ENCODE assay signal across 7 cellular contexts in genomic region chr9:83649080-83649479, GRCh38. TPM values are rescaled to one million over a fixed set of nuclear protein-coding genes. Genes with fewer than 3 reads are reported as not detected.
DNase-seq lines count a peak whose midpoint lies in the region; ATAC-seq and TF ChIP-seq lines count a peak whose summit lies in the region.

No MANE protein-coding gene starts in this region.

- CTCF ChIA-PET in PC-9 (lab: Charles Lee), result interaction anchor here (0.5 to 0.7 kb wide), 3 partner anchors 18 to 547 kb away, joined by 4 to 6 read pairs (median 4); partner anchors contain the start of gene IDNK

- H3K4me1 ChIP-seq in PC-9 (replicated peaks; ENCODE audit: insufficient read depth) (no peaks in the 10 kb centered on the region), tibial artery (no peaks in the 10 kb centered on the region)

- H3K36me3 ChIP-seq in PC-9 (ENCODE audit: low read depth) (peaks cover 4% of the 10 kb centered on the region; the same call in 1 of the 2 replicates), tibial artery (peaks cover 21 to 65% (median 58%) of the 10 kb centered on the region in 3 donors)

- H3K4me3 Mint-ChIP-seq in activated T-cell treated with anti-CD3 and anti-CD28 coated beads, Interleukin-2, amount 50 U/mL, for 72 hours, result no peak overlapping the region

- H3K9me3 Mint-ChIP-seq in activated T-cell treated with anti-CD3 and anti-CD28 coated beads, Interleukin-2, amount 50 U/mL, for 72 hours, result no peaks in the 10 kb centered on the region

- 0 out of 2 replicates have a peak, but pooled peaks cover 4% of the 10 kb centered on the region for H3F3A ChIP-seq in PC-9 (ENCODE audit: insufficient read depth, low read depth)

- DNase-seq in GM13977 (ENCODE audit: low spot score), result peak; percentile 51
- peak in 1 of 2 experiments; percentile 65 for DNase-seq in PC-9
- DNase-seq in activated T-cell treated with anti-CD3 and anti-CD28 coated beads, Interleukin-2, amount 50 U/mL, for 72 hours, result peak; percentile 68 to 79
- DNase-seq in fibroblast of pulmonary artery (ENCODE audit: low read depth), result peak; percentile 51
- peak; percentile 8 for DNase-seq in occipital lobe (lab: John Stamatoyannopoulos, UW)
- peak; percentile 42 to 70 for DNase-seq in tibial artery

- no peak overlapping the region for H3K4me2 ChIP-seq in PC-9

- H3K27ac ChIP-seq in PC-9 (no peak overlapping the region), tibial artery (no peak overlapping the region)

- H3K9me3 ChIP-seq in PC-9 (ENCODE audit: insufficient read depth, low read depth) (no peaks in the 10 kb centered on the region), tibial artery (no peaks in the 10 kb centered on the region)

- BruUV-seq in PC-9 (replicated peaks; lab: Mats Ljungman, UMichigan), result no TSS peak

- ATAC-seq in HG03103 (IDR thresholded peaks at IDR 0.05; ENCODE audit: low read depth, unreplicated experiment), result peak; percentile 61
- peak; percentile 85 for ATAC-seq in activated T-cell treated with anti-CD3 and anti-CD28 coated beads, Interleukin-2, amount 50 U/mL, for 72 hours (replicated peaks in 1 of 2)

- H2AFZ ChIP-seq in PC-9, result no peak overlapping the region

- TF ChIP-seq CTCF in GM13977 (IDR thresholded peaks at IDR 0.05; ENCODE audit: extremely low read depth, insufficient read depth, missing control alignments) (peak; percentile 78), PC-9 (conservative IDR thresholded peaks at IDR 0.05) (peak; percentile 78), fibroblast of pulmonary artery (IDR thresholded peaks at IDR 0.05; ENCODE audit: low read length, missing control alignments) (peak; percentile 76), tibial artery (IDR thresholded peaks at IDR 0.05) (peak; percentile 52 to 61)

- H3K27me3 Mint-ChIP-seq in activated T-cell treated with anti-CD3 and anti-CD28 coated beads, Interleukin-2, amount 50 U/mL, for 72 hours (ENCODE audit: low read depth), result no peaks in the 10 kb centered on the region

- H3K4me1 Mint-ChIP-seq in activated T-cell treated with anti-CD3 and anti-CD28 coated beads, Interleukin-2, amount 50 U/mL, for 72 hours (ENCODE audit: low read depth), result peaks cover 2% of the 10 kb centered on the region

- H3K36me3 Mint-ChIP-seq in activated T-cell treated with anti-CD3 and anti-CD28 coated beads, Interleukin-2, amount 50 U/mL, for 72 hours (ENCODE audit: insufficient read depth in 2 of 2), result peaks cover 6 to 13% of the 10 kb centered on the region in 2 donors

- H4K20me1 ChIP-seq in PC-9 (ENCODE audit: insufficient read depth), result no peaks in the 10 kb centered on the region

- H3K27me3 ChIP-seq in PC-9 (ENCODE audit: insufficient read depth, low read depth) (no peaks in the 10 kb centered on the region), tibial artery (no peaks in the 10 kb centered on the region)

- in situ Hi-C loops in GM13977 (cut with MboI; ENCODE audit: low pct_unique_long_range_greater_than_20kb, low sequenced_read_pairs, unreplicated experiment), result no loop called here

- no peak overlapping the region for H3K27ac Mint-ChIP-seq in activated T-cell treated with anti-CD3 and anti-CD28 coated beads, Interleukin-2, amount 50 U/mL, for 72 hours

- intact Hi-C loops in PC-9 (cut with micrococcal nuclease; ENCODE audit: unreplicated experiment) (loop anchor here (1.0 to 2.0 kb wide), 2 partner anchors 315 to 444 kb away; no protein-coding TSS in a partner anchor), tibial artery (cut with DNase I; ENCODE audit: low total_unique reads) (no loop called here)

- H3K4me3 ChIP-seq in PC-9 (no peak overlapping the region), fibroblast of pulmonary artery (replicated peaks; ENCODE audit: low read depth, low read length) (no peak overlapping the region), tibial artery (no peak overlapping the region)

- POLR2A ChIA-PET in PC-9 (lab: Charles Lee; ENCODE audit: unreplicated experiment), result no interaction called here

- H3K79me2 ChIP-seq in PC-9 (ENCODE audit: low read depth), result no peaks in the 10 kb centered on the region

- no peaks in the 10 kb centered on the region for H3K9me2 ChIP-seq in PC-9 (ENCODE audit: insufficient read depth)

RNA-seq across cellular contexts. Expression of gene IDNK, which starts 26.1 kb away (rescaled TPM):
- total RNA-seq in PC-9 (2021), result 1.7 and 4.6 TPM in 2 replicates
- total RNA-seq in activated T-cell treated with anti-CD3 and anti-CD28 coated beads, Interleukin-2, amount 50 U/mL, for 72 hours, result 10 to 100 TPM; 10.6 to 10.7 TPM
- 6.4 TPM for total RNA-seq in occipital lobe

RNA-seq across cellular contexts. Expression of gene UBQLN1, which starts 58.7 kb away (rescaled TPM):
- total RNA-seq in PC-9 (2021) (118 and 129 TPM in 2 replicates), occipital lobe (265 TPM)
- 10 to 100 TPM; 79.0 to 80.5 TPM for total RNA-seq in activated T-cell treated with anti-CD3 and anti-CD28 coated beads, Interleukin-2, amount 50 U/mL, for 72 hours
